Comparison of ENCODE assay signal across 8 cellular contexts in the genomic region with DNA sequence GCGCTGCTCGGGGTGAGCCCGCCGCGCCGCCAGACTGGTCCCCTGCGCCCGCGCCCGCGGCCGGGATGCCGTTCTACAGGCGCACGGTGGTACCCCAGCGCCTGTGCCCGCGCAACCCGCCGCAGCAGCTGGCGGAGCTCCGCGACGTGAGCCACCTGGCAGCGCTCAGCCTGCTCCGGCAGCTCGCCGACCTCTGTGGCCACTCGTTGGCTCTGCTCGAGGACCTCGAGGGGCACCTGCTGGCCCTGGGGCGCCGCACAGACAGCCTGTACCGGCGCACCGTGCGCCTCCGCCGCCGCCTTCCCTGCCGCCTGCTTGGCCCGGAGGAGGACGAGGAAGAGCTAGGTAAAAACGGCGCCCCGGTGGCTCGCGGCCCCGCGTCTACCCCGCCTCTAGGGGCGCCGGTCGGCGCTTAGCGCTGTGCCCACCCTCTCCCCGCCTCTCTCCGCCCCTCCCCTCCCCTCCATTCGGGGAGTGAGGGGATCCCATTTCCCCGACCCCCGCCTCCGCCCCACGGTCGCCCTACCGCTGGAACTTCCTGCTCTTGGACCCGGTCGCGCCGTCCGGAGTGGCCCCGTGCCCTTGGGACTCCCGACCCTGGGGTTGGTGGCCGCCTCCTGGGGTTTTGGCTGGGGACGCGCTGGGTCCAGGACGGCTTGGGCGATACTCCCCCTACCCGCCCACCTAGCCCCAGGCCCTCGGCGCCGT. TPM values are rescaled to one million over a fixed set of nuclear protein-coding genes. Genes with fewer than 3 reads are reported as not detected.
DNase-seq lines count a peak whose midpoint lies in the region; ATAC-seq and TF ChIP-seq lines count a peak whose summit lies in the region.

No MANE protein-coding gene starts in this region.

- peak overlapping the region; percentile 58 for H3K4me3 Mint-ChIP-seq in CD8-positive, alpha-beta T cell

- no peaks in the 10 kb centered on the region for H3K9me3 Mint-ChIP-seq in CD8-positive, alpha-beta T cell
- no peaks in the 10 kb centered on the region for H3K9me3 Mint-ChIP-seq in activated naive CD4-positive, alpha-beta T cell treated with anti-CD3 and anti-CD28 coated beads, Interleukin-2, amount 50 U/mL, for 72 hours

- H3K27ac ChIP-seq in CD8-positive, alpha-beta T cell (ENCODE audit: low read depth, low read length), result no peak overlapping the region

- no peak for TF ChIP-seq CTCF in CD8-positive, alpha-beta T cell (IDR thresholded peaks at IDR 0.05)

- peak; percentile 85 for ATAC-seq in CD8-positive, alpha-beta T cell
- ATAC-seq in activated naive CD4-positive, alpha-beta T cell treated with anti-CD3 and anti-CD28 coated beads, Interleukin-2, amount 50 U/mL, for 72 hours, result peak; percentile 44 to 80
- no peak for ATAC-seq in HG03442 (IDR thresholded peaks at IDR 0.05; ENCODE audit: unreplicated experiment)
- ATAC-seq in GM19395 (IDR thresholded peaks at IDR 0.05; ENCODE audit: unreplicated experiment), result no peak

- POLR2A ChIA-PET in CD8-positive, alpha-beta T cell (lab: Charles Lee), result no interaction called here

- H3K9me3 ChIP-seq in CD8-positive, alpha-beta T cell (ENCODE audit: low read length), result no peaks in the 10 kb centered on the region

- CTCF ChIA-PET in CD8-positive, alpha-beta T cell (lab: Charles Lee), result interaction anchor here (1.4 kb wide), 1 partner anchor 14 kb away, joined by 4 read pairs; no protein-coding TSS in a partner anchor

- intact Hi-C loops in CD8-positive, alpha-beta T cell (cut with DNase I, micrococcal nuclease), result no loop called here

- H3K4me3 ChIP-seq in CD8-positive, alpha-beta T cell (ENCODE audit: low read depth, low read length), result no peak overlapping the region
- H3K4me3 ChIP-seq in iPS-11a (ENCODE audit: low read depth, low read length), result peak overlapping the region; percentile 54

- H3K4me1 ChIP-seq in CD8-positive, alpha-beta T cell (ENCODE audit: insufficient read depth, low read length), result no peaks in the 10 kb centered on the region

- peaks cover 2% of the 10 kb centered on the region for H3K4me1 Mint-ChIP-seq in CD8-positive, alpha-beta T cell (ENCODE audit: low read depth)

- H3K36me3 Mint-ChIP-seq in CD8-positive, alpha-beta T cell, result no peaks in the 10 kb centered on the region
- no peaks in the 10 kb centered on the region for H3K36me3 Mint-ChIP-seq in activated naive CD4-positive, alpha-beta T cell treated with anti-CD3 and anti-CD28 coated beads, Interleukin-2, amount 50 U/mL, for 72 hours

- H3K36me3 ChIP-seq in CD8-positive, alpha-beta T cell (ENCODE audit: insufficient read depth, low read length), result no peaks in the 10 kb centered on the region

- peaks cover 10% of the 10 kb centered on the region for H3K27me3 ChIP-seq in CD8-positive, alpha-beta T cell (ENCODE audit: insufficient read depth, low read length)

- H3K27ac Mint-ChIP-seq in CD8-positive, alpha-beta T cell, result no peak overlapping the region
- no peak overlapping the region for H3K27ac Mint-ChIP-seq in activated naive CD4-positive, alpha-beta T cell treated with anti-CD3 and anti-CD28 coated beads, Interleukin-2, amount 50 U/mL, for 72 hours

- peak in 6 of 7 experiments; percentile 3 to 54 (median 23) for DNase-seq in CD8-positive, alpha-beta T cell
- DNase-seq in NCI-H510A treated with DMSO at 0.1 percent for 48 hours (lab: John Stamatoyannopoulos, UW) (peak; percentile 12), NCI-H226 (no peak)
- DNase-seq in activated naive CD4-positive, alpha-beta T cell treated with anti-CD3 and anti-CD28 coated beads, Interleukin-2, amount 50 U/mL, for 72 hours (ENCODE audit: low spot score in 2 of 2), result peak in 1 of 2 donors; percentile 21
- DNase-seq in stimulated activated CD4-positive, alpha-beta T cell treated with anti-CD3 and anti-CD28 coated beads, Interleukin-1b, Interleukin-23, amount 100 ng/mL, for 48 hours, result peak; percentile 10

- peaks cover 33% of the 10 kb centered on the region for H3K27me3 Mint-ChIP-seq in CD8-positive, alpha-beta T cell (ENCODE audit: low read depth)

RNA-seq across cellular contexts. Expression of a gene that starts 0.5 kb away (rescaled TPM):
- 1 to 10 TPM in 1 of 2 experiments, under 1 TPM in 1; 0.60 to 1.2 TPM for total RNA-seq in CD8-positive, alpha-beta T cell
- total RNA-seq in activated naive CD4-positive, alpha-beta T cell treated with anti-CD3 and anti-CD28 coated beads, Interleukin-2, amount 50 U/mL, for 72 hours, result under 1 TPM; 0.05 to 0.19 TPM

Comparison
In these comparisons a context has a peak if more than half of its experiments do, and no peak if none do; other contexts are left out.
1. ATAC-seq: peak in CD8-positive, alpha-beta T cell (single experiment) and activated naive CD4-positive, alpha-beta T cell treated with anti-CD3 and anti-CD28 coated beads, Interleukin-2, amount 50 U/mL, for 72 hours (2 of 2); none in HG03442 (single experiment) and GM19395 (single experiment).